Comparison of ENCODE assay signal across 9 cellular contexts in genomic region chrX:2484721-2485459, GRCh38. TPM values are rescaled to one million over a fixed set of nuclear protein-coding genes. Genes with fewer than 3 reads are reported as not detected.
A peak's percentile ranks its signal among the peaks of the same experiment; 100 is the strongest.
DNase-seq lines count a peak whose midpoint lies in the region; ATAC-seq and TF ChIP-seq lines count a peak whose summit lies in the region.
"Had no signal": no experiment of that assay in that cellular context is flagged by ENCODE, and none has a peak within 500 bp of the region (broad histone marks: within the 10 kb centered on the region; RNA-seq: fewer than 3 reads in every experiment).

No MANE protein-coding gene starts in this region.

- TF ChIP-seq CTCF in prostate gland (IDR thresholded peaks at IDR 0.05) (no peak), A673 (conservative IDR thresholded peaks at IDR 0.05; ENCODE audit: low read depth, low read length) (no peak)

- no peaks in the 10 kb centered on the region for H3K27me3 ChIP-seq in prostate gland (replicated peaks; ENCODE audit: insufficient read depth)
- no peaks in the 10 kb centered on the region for H3K27me3 ChIP-seq in A673 (replicated peaks; ENCODE audit: insufficient read depth, low read depth, low read length, poor library complexity)

- peaks cover 1% of the 10 kb centered on the region for H3K4me1 Mint-ChIP-seq in activated T-cell treated with anti-CD3 and anti-CD28 coated beads, Interleukin-2, amount 50 U/mL, for 24 hours (ENCODE audit: low read depth)

- H3K9me3 ChIP-seq in prostate gland: no peaks in the 10 kb centered on the region
- no peaks in the 10 kb centered on the region for H3K9me3 ChIP-seq in A673 (ENCODE audit: low read depth, low read length, poor library complexity, severe bottlenecking)

- no peak overlapping the region for H3K27ac Mint-ChIP-seq in activated T-cell treated with anti-CD3 and anti-CD28 coated beads, Interleukin-2, amount 50 U/mL, for 24 hours

- BruUV-seq in A673 (replicated peaks; lab: Mats Ljungman, UMichigan): no TSS peak

- WGBS in prostate gland: 22% methylated on average over 25 of the region's 25 CpGs

- CTCF ChIA-PET in A673 (lab: Charles Lee): no interaction called here

- ATAC-seq in left cardiac atrium: peak; percentile 58 to 76

- DNase-seq in AG20443 (ENCODE audit: low spot score): peak; percentile 70
- peak; percentile 69 for DNase-seq in brain pericyte (ENCODE audit: low read depth, low spot score)
- DNase-seq in left cardiac atrium: peak; percentile 51
- no peak for DNase-seq in prostate gland (ENCODE audit: low spot score)
- no peak for DNase-seq in NCI-H1694 treated with DMSO at 0.1 percent for 48 hours (lab: John Stamatoyannopoulos, UW)
- DNase-seq in activated T-cell treated with anti-CD3 and anti-CD28 coated beads, Interleukin-2, amount 50 U/mL, for 24 hours: no peak
- DNase-seq in A673 (ENCODE audit: low spot score): no peak
- no peak for DNase-seq in OCI-M2 (lab: John Stamatoyannopoulos, UW; ENCODE audit: unreplicated experiment)
- DNase-seq: activated T-cell treated with anti-CD3 and anti-CD28 coated beads, Interleukin-2, amount 50 U/mL, for 48 hours had no signal

- H3K36me3 Mint-ChIP-seq in activated T-cell treated with anti-CD3 and anti-CD28 coated beads, Interleukin-2, amount 50 U/mL, for 24 hours (ENCODE audit: low read depth): peaks cover 57% of the 10 kb centered on the region

- peaks cover 0 to 15% of the 10 kb centered on the region in 2 donors for H3K36me3 ChIP-seq in prostate gland
- peaks cover 39% of the 10 kb centered on the region for H3K36me3 ChIP-seq in A673 (ENCODE audit: insufficient read depth, low read length, poor library complexity, severe bottlenecking)

- intact Hi-C loops in left cardiac atrium (cut with DNase I) (no loop called here), prostate gland (cut with DNase I) (loop anchor here (5.0 kb wide), 1 partner anchor 1033 kb away; the partner anchor contains the start of gene ASMTL), A673 (cut with micrococcal nuclease; ENCODE audit: unreplicated experiment) (no loop called here)

- no peaks in the 10 kb centered on the region for H3K27me3 Mint-ChIP-seq in activated T-cell treated with anti-CD3 and anti-CD28 coated beads, Interleukin-2, amount 50 U/mL, for 24 hours

- no peak for TF ChIP-seq POLR2A in prostate gland (IDR thresholded peaks at IDR 0.05)

- peaks cover 4% of the 10 kb centered on the region for H3K9me3 Mint-ChIP-seq in activated T-cell treated with anti-CD3 and anti-CD28 coated beads, Interleukin-2, amount 50 U/mL, for 24 hours

- peak overlapping the region; percentile 0 to 11 for H3K4me3 ChIP-seq in prostate gland
- no peak overlapping the region for H3K4me3 ChIP-seq in A673 (ENCODE audit: low read depth, low read length, poor library complexity, severe bottlenecking)

- H3K4me3 Mint-ChIP-seq in activated T-cell treated with anti-CD3 and anti-CD28 coated beads, Interleukin-2, amount 50 U/mL, for 24 hours: no peak overlapping the region

- H3K4me1 ChIP-seq in prostate gland (replicated peaks) (no peaks in the 10 kb centered on the region), A673 (ENCODE audit: insufficient read depth, low read length, poor library complexity, severe bottlenecking) (no peaks in the 10 kb centered on the region)

- peak overlapping the region; percentile 60 to 61 for H3K27ac ChIP-seq in prostate gland
- no peak overlapping the region for H3K27ac ChIP-seq in A673 (ENCODE audit: low read depth, low read length, poor library complexity, severe bottlenecking)

- POLR2A ChIA-PET in A673 (lab: Charles Lee; ENCODE audit: low non-redundant PET): no interaction called here

RNA-seq across cellular contexts. Expression of gene DHRSX, which starts 15.9 kb away (rescaled TPM):
- total RNA-seq in left cardiac atrium (10 to 100 TPM; 21.0 to 34.0 TPM), prostate gland (10 to 100 TPM; 24.2 to 37.1 TPM), A673 (2021) (28.1 and 30.2 TPM in 2 replicates)

RNA-seq across cellular contexts. Expression of gene ZBED1, which starts 15.9 kb away (rescaled TPM):
- total RNA-seq in left cardiac atrium (10 to 100 TPM; 37.7 to 45.0 TPM), prostate gland (10 to 100 TPM; 52.6 to 92.1 TPM), A673 (2021) (37.6 and 46.5 TPM in 2 replicates)

Comparison
In these comparisons a context has a peak if more than half of its experiments do, and no peak if none do; other contexts are left out.
1. DNase-seq: peak in AG20443 (single experiment), brain pericyte (single experiment) and left cardiac atrium (single experiment); none in prostate gland (single experiment), NCI-H1694 treated with DMSO at 0.1 percent for 48 hours (single experiment), activated T-cell treated with anti-CD3 and anti-CD28 coated beads, Interleukin-2, amount 50 U/mL, for 24 hours (single experiment), A673 (single experiment) and OCI-M2 (single experiment).